ENCODE assay signal across 10 cellular contexts in the genomic region with DNA sequence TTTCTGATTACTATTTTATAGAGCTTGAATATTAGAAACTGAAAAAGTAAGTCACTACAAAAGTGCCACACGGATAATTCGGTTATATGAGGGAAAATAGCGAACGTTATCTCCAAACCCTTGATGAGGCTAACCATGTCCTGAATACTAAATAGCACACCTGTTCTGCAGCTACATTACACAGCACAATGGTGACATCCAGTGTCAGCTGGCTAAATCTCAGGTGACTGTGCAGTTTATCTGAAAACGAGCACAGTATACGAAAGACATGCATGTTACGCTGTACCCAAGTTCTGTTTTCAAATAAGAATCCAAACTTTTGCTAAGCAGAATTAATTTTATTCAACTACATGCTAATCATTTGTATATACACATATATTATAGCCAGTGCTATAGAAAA. TPM values are rescaled to one million over a fixed set of nuclear protein-coding genes. Genes with fewer than 3 reads are reported as not detected.
A peak's percentile ranks its signal among the peaks of the same experiment; 100 is the strongest.
DNase-seq lines count a peak whose midpoint lies in the region; ATAC-seq and TF ChIP-seq lines count a peak whose summit lies in the region.
"Had no signal": no experiment of that assay in that cellular context is flagged by ENCODE, and none has a peak within 500 bp of the region (broad histone marks: within the 10 kb centered on the region; RNA-seq: fewer than 3 reads in every experiment).

No MANE protein-coding gene starts in this region.

- H3K4me1 Mint-ChIP-seq in activated T-helper 17 cell treated with anti-CD3 and anti-CD28 coated beads, Interleukin-2, amount 50 U/mL, for 72 hours = peaks cover 7% of the 10 kb centered on the region

- no peaks in the 10 kb centered on the region for H3K9me3 Mint-ChIP-seq in activated T-helper 17 cell treated with anti-CD3 and anti-CD28 coated beads, Interleukin-2, amount 50 U/mL, for 72 hours

- H3K4me1 ChIP-seq in DND-41 (ENCODE audit: insufficient read depth, low read length) = peaks cover 18% of the 10 kb centered on the region
- H3K4me1 ChIP-seq in liver (ENCODE audit: control insufficient read depth in 4 of 4, insufficient read depth in 4 of 4, low read length in 3 of 4) = peaks cover 11 to 33% (median 27%) of the 10 kb centered on the region in 4 donors

- peaks cover 4% of the 10 kb centered on the region for H3K27me3 Mint-ChIP-seq in activated T-helper 17 cell treated with anti-CD3 and anti-CD28 coated beads, Interleukin-2, amount 50 U/mL, for 72 hours

- DNase-seq in DND-41 (no peak), NCI-H146 treated with DMSO at 0.1 percent for 48 hours (lab: John Stamatoyannopoulos, UW; ENCODE audit: unreplicated experiment) (peak; percentile 22), T-helper 1 cell (no peak), RKO (ENCODE audit: low spot score) (no peak)
- DNase-seq: amygdala had no signal

- H3K4me3 ChIP-seq in DND-41 (ENCODE audit: low read depth in 1 of 2, low read length in 2 of 2) = no peak overlapping the region
- H3K4me3 ChIP-seq in liver (ENCODE audit: low read depth in 1 of 3, low read length in 3 of 3) = no peak overlapping the region
- H3K4me3 ChIP-seq: tibial nerve had no signal

- no peaks in the 10 kb centered on the region for H4K20me1 ChIP-seq in DND-41 (ENCODE audit: insufficient read depth, low read length)

- no peaks in the 10 kb centered on the region for H3K36me3 Mint-ChIP-seq in activated T-helper 17 cell treated with anti-CD3 and anti-CD28 coated beads, Interleukin-2, amount 50 U/mL, for 72 hours (ENCODE audit: low read depth)

- TF ChIP-seq CTCF in DND-41 (IDR thresholded peaks at IDR 0.05; ENCODE audit: borderline replicate concordance, extremely low read depth, low read length, poor library complexity, severe bottlenecking) (peak; percentile 49), liver (IDR thresholded peaks at IDR 0.05; ENCODE audit: low read depth, low read length, missing input control) (peak; percentile 46)

- ATAC-seq in DND-41 (ENCODE audit: insufficient read depth, low read depth) = no peak
- peak; percentile 39 for ATAC-seq in activated T-helper 17 cell treated with anti-CD3 and anti-CD28 coated beads, Interleukin-2, amount 50 U/mL, for 72 hours (replicated peaks)
- no peak for ATAC-seq in GM18517 (IDR thresholded peaks at IDR 0.05; ENCODE audit: unreplicated experiment)
- ATAC-seq in HG02798 (IDR thresholded peaks at IDR 0.05; ENCODE audit: poor library complexity, unreplicated experiment) = no peak

- no peak overlapping the region for H3K4me2 ChIP-seq in DND-41 (ENCODE audit: insufficient read depth, low read length)

- H3K9ac ChIP-seq in DND-41 (ENCODE audit: low read depth, low read length) = no peak overlapping the region
- no peak overlapping the region for H3K9ac ChIP-seq in liver (ENCODE audit: low read depth in 1 of 2, low read length in 2 of 2)

- H3K36me3 ChIP-seq in DND-41 (ENCODE audit: insufficient read depth, low read length) (no peaks in the 10 kb centered on the region), liver (ENCODE audit: control insufficient read depth in 4 of 4, insufficient read depth in 3 of 4, low read depth in 1 of 4, low read length in 3 of 4) (no peaks in the 10 kb centered on the region)
- H3K36me3 ChIP-seq: tibial nerve had no signal

- 80% methylated on average over 7 of the region's 7 CpGs for WGBS in liver

- H3K9me3 ChIP-seq in DND-41 (ENCODE audit: insufficient read depth, low read length, severe bottlenecking) = no peaks in the 10 kb centered on the region
- H3K9me3 ChIP-seq in liver (ENCODE audit: control insufficient read depth in 4 of 4, low read length in 3 of 4) = no peaks in the 10 kb centered on the region
- H3K9me3 ChIP-seq: tibial nerve had no signal

- no peak overlapping the region for H2AFZ ChIP-seq in DND-41 (ENCODE audit: low read depth, low read length)

- H3K4me3 Mint-ChIP-seq in activated T-helper 17 cell treated with anti-CD3 and anti-CD28 coated beads, Interleukin-2, amount 50 U/mL, for 72 hours = no peak overlapping the region

- peak; percentile 80 to 85 for TF ChIP-seq RAD21 in liver (IDR thresholded peaks at IDR 0.05)

- H3K27me3 ChIP-seq in DND-41 (ENCODE audit: insufficient read depth, low read length, poor library complexity) (no peaks in the 10 kb centered on the region), liver (ENCODE audit: control insufficient read depth in 4 of 4, insufficient read depth in 4 of 4, low read length in 3 of 4) (no peaks in the 10 kb centered on the region)
- H3K27me3 ChIP-seq: tibial nerve had no signal

- H3K79me2 ChIP-seq in DND-41 (ENCODE audit: insufficient read depth, low read length) = no peaks in the 10 kb centered on the region

- no peak overlapping the region for H3K27ac Mint-ChIP-seq in activated T-helper 17 cell treated with anti-CD3 and anti-CD28 coated beads, Interleukin-2, amount 50 U/mL, for 72 hours

- H3K27ac ChIP-seq in DND-41 (ENCODE audit: low read length) (no peak overlapping the region), liver (ENCODE audit: low read depth in 1 of 2, low read length in 2 of 2) (no peak overlapping the region)
- H3K27ac ChIP-seq: tibial nerve had no signal

TF ChIP-seq in liver, 16 proteins besides CTCF, POLR2A, EP300 and RAD21:
- no peak for TF ChIP-seq SP1 (IDR thresholded peaks at IDR 0.05)
- TF ChIP-seq GABPA (IDR thresholded peaks at IDR 0.05 in 1 of 2, conservative IDR thresholded peaks at IDR 0.05 in 1 of 2) = no peak
- TF ChIP-seq, protein P1, sequence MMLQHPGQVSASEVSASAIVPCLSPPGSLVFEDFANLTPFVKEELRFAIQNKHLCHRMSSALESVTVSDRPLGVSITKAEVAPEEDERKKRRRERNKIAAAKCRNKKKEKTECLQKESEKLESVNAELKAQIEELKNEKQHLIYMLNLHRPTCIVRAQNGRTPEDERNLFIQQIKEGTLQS (IDR thresholded peaks at IDR 0.05) = no peak
- no peak for TF ChIP-seq HNF4A (conservative IDR thresholded peaks at IDR 0.05)
- no peak for TF ChIP-seq EGR1 (IDR thresholded peaks at IDR 0.05; ENCODE audit: low read depth in 2 of 2)
- no peak for TF ChIP-seq YY1 (IDR thresholded peaks at IDR 0.05)

RNA-seq across cellular contexts. Expression of a gene that starts 9.0 kb away (rescaled TPM):
- total RNA-seq in activated T-helper 17 cell treated with anti-CD3 and anti-CD28 coated beads, Interleukin-2, amount 50 U/mL, for 72 hours = under 1 TPM; 0.16 to 0.17 TPM
- 10 to 100 TPM; 14.6 to 17.5 TPM for total RNA-seq in liver
- 1 to 10 TPM; 2.6 to 7.9 TPM for polyA plus RNA-seq in liver

Comparison
In these comparisons a context has a peak if more than half of its experiments do, and no peak if none do; other contexts are left out.
1. RNA of a gene that starts 9.0 kb away (total RNA-seq): 14.6 to 17.5 TPM in liver; 0.16 to 0.17 TPM in activated T-helper 17 cell treated with anti-CD3 and anti-CD28 coated beads, Interleukin-2, amount 50 U/mL, for 72 hours; every median in the first group is over 10 times any median in the second.